ENCODE assay signal across 23 cellular contexts in genomic region chr21:45334591-45335081, GRCh38. TPM values are rescaled to one million over a fixed set of nuclear protein-coding genes. Genes with fewer than 3 reads are reported as not detected.
DNase-seq lines count a peak whose midpoint lies in the region; ATAC-seq and TF ChIP-seq lines count a peak whose summit lies in the region.
"Had no signal": no experiment of that assay in that cellular context is flagged by ENCODE, and none has a peak within 500 bp of the region (broad histone marks: within the 10 kb centered on the region; RNA-seq: fewer than 3 reads in every experiment).

No MANE protein-coding gene starts in this region.

- no peak overlapping the region for H3K27ac ChIP-seq in endodermal cell (ENCODE audit: low read depth, low read length)
- no peak overlapping the region for H3K27ac ChIP-seq in osteoblast (ENCODE audit: low read depth, low read length)
- H3K27ac ChIP-seq: BLaER1 treated with 17β-estradiol and CSF1 and Interleukin-3, amounts not matched to agents 10 nM and 100 nM; dorsolateral prefrontal cortex; pancreas; Peyer's patch; SK-N-MC had no signal

- H3K4me3 Mint-ChIP-seq in endodermal cell: no peak overlapping the region
- no peak overlapping the region for H3K4me3 Mint-ChIP-seq in activated T-cell treated with anti-CD3 and anti-CD28 coated beads, Interleukin-2, amount 50 U/mL, for 24 hours
- H3K4me3 Mint-ChIP-seq: activated naive CD4-positive, alpha-beta T cell treated with anti-CD3 and anti-CD28 coated beads, Interleukin-2, amount 10 ng/mL, durations not matched to agents 7 days and 5 days; activated T-cell treated with anti-CD3 and anti-CD28 coated beads, Interleukin-2, amount 50 U/mL, for 72 hours; memory B cell had no signal

- H3K79me2 ChIP-seq in osteoblast (ENCODE audit: insufficient read depth, low read length): no peaks in the 10 kb centered on the region

- H3K9me3 Mint-ChIP-seq in endodermal cell: no peaks in the 10 kb centered on the region
- no peaks in the 10 kb centered on the region for H3K9me3 Mint-ChIP-seq in activated T-cell treated with anti-CD3 and anti-CD28 coated beads, Interleukin-2, amount 50 U/mL, for 24 hours
- H3K9me3 Mint-ChIP-seq: activated naive CD4-positive, alpha-beta T cell treated with anti-CD3 and anti-CD28 coated beads, Interleukin-2, amount 10 ng/mL, durations not matched to agents 7 days and 5 days; activated T-cell treated with anti-CD3 and anti-CD28 coated beads, Interleukin-2, amount 50 U/mL, for 72 hours; memory B cell; naive B cell had no signal

- H3K36me3 ChIP-seq in endodermal cell (ENCODE audit: control insufficient read depth, insufficient read depth, low read length): no peaks in the 10 kb centered on the region
- H3K36me3 ChIP-seq in osteoblast (ENCODE audit: insufficient read depth, low read length): no peaks in the 10 kb centered on the region
- H3K36me3 ChIP-seq: BLaER1 treated with 17β-estradiol and CSF1 and Interleukin-3, amounts not matched to agents 10 nM and 100 nM; pancreas; Peyer's patch had no signal

- ATAC-seq in Right ventricle myocardium superior (ENCODE audit: poor library complexity) (no peak), left ventricle myocardium superior (no peak), HG03442 (IDR thresholded peaks at IDR 0.05; ENCODE audit: unreplicated experiment) (no peak)
- ATAC-seq: activated T-cell treated with anti-CD3 and anti-CD28 coated beads, Interleukin-2, amount 50 U/mL, for 72 hours; pancreas had no signal

- H3K4me2 ChIP-seq in osteoblast (ENCODE audit: insufficient read depth, low read length): no peak overlapping the region
- H3K4me2 ChIP-seq: BLaER1 treated with 17β-estradiol and CSF1 and Interleukin-3, amounts not matched to agents 10 nM and 100 nM had no signal

- intact Hi-C loops in Right ventricle myocardium superior (cut with DNase I): no loop called here
- intact Hi-C loops in left ventricle myocardium superior (cut with micrococcal nuclease): no loop called here

- DNase-seq in Right ventricle myocardium superior (peak; percentile 20), left ventricle myocardium superior (no peak), endodermal cell (peak; percentile 44), osteoblast (ENCODE audit: insufficient read length, low spot score, missing footprints) (peak; percentile 79), superior temporal gyrus (ENCODE audit: extremely low spot score) (no peak), GM19238 (ENCODE audit: insufficient read length, low spot score) (no peak)
- DNase-seq in activated T-cell treated with anti-CD3 and anti-CD28 coated beads, Interleukin-2, amount 50 U/mL, for 24 hours: no peak
- DNase-seq: activated CD4-positive, alpha-beta T cell treated with anti-CD3 and anti-CD28 coated beads for 4 hours; activated naive CD4-positive, alpha-beta T cell treated with anti-CD3 and anti-CD28 coated beads, Interleukin-2, amount 10 ng/mL, durations not matched to agents 7 days and 5 days; activated T-cell treated with anti-CD3 and anti-CD28 coated beads, Interleukin-2, amount 50 U/mL, for 72 hours; DND-41; H7; naive B cell; NCI-H2171 treated with DMSO at 0.1 percent for 48 hours; NCI-H524; T-helper 2 cell had no signal

- H3K4me1 Mint-ChIP-seq in endodermal cell: peaks cover 40% of the 10 kb centered on the region
- H3K4me1 Mint-ChIP-seq in activated T-cell treated with anti-CD3 and anti-CD28 coated beads, Interleukin-2, amount 50 U/mL, for 24 hours (ENCODE audit: low read depth): no peaks in the 10 kb centered on the region
- H3K4me1 Mint-ChIP-seq: activated naive CD4-positive, alpha-beta T cell treated with anti-CD3 and anti-CD28 coated beads, Interleukin-2, amount 10 ng/mL, durations not matched to agents 7 days and 5 days; naive B cell had no signal

- H3K9ac ChIP-seq in endodermal cell (ENCODE audit: extremely low read depth, low read length, poor library complexity, severe bottlenecking): no peak overlapping the region
- H3K9ac ChIP-seq: BLaER1 treated with 17β-estradiol and CSF1 and Interleukin-3, amounts not matched to agents 10 nM and 100 nM had no signal

- H3K9me3 ChIP-seq in endodermal cell (ENCODE audit: control insufficient read depth, low read length) (no peaks in the 10 kb centered on the region), osteoblast (ENCODE audit: low read depth, low read length) (no peaks in the 10 kb centered on the region)
- H3K9me3 ChIP-seq: BLaER1 treated with 17β-estradiol and CSF1 and Interleukin-3, amounts not matched to agents 10 nM and 100 nM; pancreas; Peyer's patch had no signal

- TF ChIP-seq CTCF in endodermal cell (conservative IDR thresholded peaks at IDR 0.05): no peak
- no peak for TF ChIP-seq CTCF in osteoblast (IDR thresholded peaks at IDR 0.05; ENCODE audit: extremely low read depth, low read depth, low read length)

- H3K27ac Mint-ChIP-seq in endodermal cell: no peak overlapping the region
- no peak overlapping the region for H3K27ac Mint-ChIP-seq in activated T-cell treated with anti-CD3 and anti-CD28 coated beads, Interleukin-2, amount 50 U/mL, for 24 hours
- H3K27ac Mint-ChIP-seq: activated naive CD4-positive, alpha-beta T cell treated with anti-CD3 and anti-CD28 coated beads, Interleukin-2, amount 10 ng/mL, durations not matched to agents 7 days and 5 days; activated T-cell treated with anti-CD3 and anti-CD28 coated beads, Interleukin-2, amount 50 U/mL, for 72 hours; memory B cell; naive B cell had no signal

- H3K27me3 ChIP-seq in endodermal cell (ENCODE audit: control insufficient read depth, insufficient read depth, low read length, poor library complexity, severe bottlenecking): no peaks in the 10 kb centered on the region
- H3K27me3 ChIP-seq in osteoblast (ENCODE audit: insufficient read depth, low read length): peaks cover 4% of the 10 kb centered on the region
- H3K27me3 ChIP-seq: BLaER1 treated with 17β-estradiol and CSF1 and Interleukin-3, amounts not matched to agents 10 nM and 100 nM; pancreas; Peyer's patch had no signal

- no peaks in the 10 kb centered on the region for H4K20me1 ChIP-seq in osteoblast (ENCODE audit: insufficient read depth, low read length)

- 95 to 96% methylated on average over 7 to 9 of the region's 9 CpGs for WGBS in endodermal cell (ENCODE audit: insufficient coverage in 1 of 2, insufficient read length in 1 of 2), 2 experiments

- H3K27me3 Mint-ChIP-seq in endodermal cell (ENCODE audit: insufficient read depth): no peaks in the 10 kb centered on the region
- no peaks in the 10 kb centered on the region for H3K27me3 Mint-ChIP-seq in activated T-cell treated with anti-CD3 and anti-CD28 coated beads, Interleukin-2, amount 50 U/mL, for 24 hours

- H3K4me3 ChIP-seq in endodermal cell (ENCODE audit: low read length): no peak overlapping the region
- no peak overlapping the region for H3K4me3 ChIP-seq in osteoblast (ENCODE audit: insufficient read depth, low read length)
- H3K4me3 ChIP-seq: BLaER1 treated with 17β-estradiol and CSF1 and Interleukin-3, amounts not matched to agents 10 nM and 100 nM; dorsolateral prefrontal cortex; pancreas; Peyer's patch had no signal

- H2AFZ ChIP-seq in osteoblast (ENCODE audit: low read length): no peak overlapping the region

- H3K4me1 ChIP-seq in endodermal cell (ENCODE audit: control insufficient read depth, insufficient read depth, low read length): peaks cover 24% of the 10 kb centered on the region
- H3K4me1 ChIP-seq in osteoblast (ENCODE audit: insufficient read depth, low read length): peaks cover 10% of the 10 kb centered on the region

- H3K36me3 Mint-ChIP-seq in endodermal cell (ENCODE audit: low read depth): no peaks in the 10 kb centered on the region
- no peaks in the 10 kb centered on the region for H3K36me3 Mint-ChIP-seq in activated T-cell treated with anti-CD3 and anti-CD28 coated beads, Interleukin-2, amount 50 U/mL, for 24 hours (ENCODE audit: low read depth)
- H3K36me3 Mint-ChIP-seq: activated naive CD4-positive, alpha-beta T cell treated with anti-CD3 and anti-CD28 coated beads, Interleukin-2, amount 10 ng/mL, durations not matched to agents 7 days and 5 days; memory B cell; naive B cell had no signal

RNA-seq across cellular contexts. Expression of gene POFUT2, which starts 46.9 kb away (rescaled TPM):
- 15.3 TPM for total RNA-seq in Right ventricle myocardium superior
- total RNA-seq in left ventricle myocardium superior: 15.7 TPM
- 10 to 100 TPM; 49.0 to 73.3 TPM for total RNA-seq in endodermal cell
- polyA plus RNA-seq in endodermal cell (2013, experiment 1 of 2): 55.1 TPM
- polyA plus RNA-seq in endodermal cell (2013, experiment 2 of 2): 46.9 TPM
- 35.8 and 39.2 TPM in 2 replicates for total RNA-seq in osteoblast

Comparison
In these comparisons a context has a peak if more than half of its experiments do, and no peak if none do; other contexts are left out.
1. DNase-seq: peak in Right ventricle myocardium superior (single experiment), endodermal cell (single experiment) and osteoblast (single experiment); none in left ventricle myocardium superior (single experiment), activated T-cell treated with anti-CD3 and anti-CD28 coated beads, Interleukin-2, amount 50 U/mL, for 24 hours (single experiment), superior temporal gyrus (single experiment) and GM19238 (single experiment).